Comparison of ENCODE assay signal across 9 cellular contexts in genomic region chr4:94406668-94407437, GRCh38. TPM values are rescaled to one million over a fixed set of nuclear protein-coding genes. Genes with fewer than 3 reads are reported as not detected.
DNase-seq lines count a peak whose midpoint lies in the region; ATAC-seq, FAIRE-seq and TF ChIP-seq lines count a peak whose summit lies in the region.
"Had no signal": no experiment of that assay in that cellular context is flagged by ENCODE, and none has a peak within 500 bp of the region (broad histone marks: within the 10 kb centered on the region; RNA-seq: fewer than 3 reads in every experiment).

No MANE protein-coding gene starts in this region.

- H3K36me3 ChIP-seq in Peyer's patch (no peaks in the 10 kb centered on the region), pancreas (no peaks in the 10 kb centered on the region), upper lobe of left lung (no peaks in the 10 kb centered on the region)

- H3K9me3 Mint-ChIP-seq in Calu3 (ENCODE audit: low read depth, unreplicated experiment), result no peaks in the 10 kb centered on the region
- H3K9me3 Mint-ChIP-seq: activated naive CD4-positive, alpha-beta T cell treated with anti-CD3 and anti-CD28 coated beads, Interleukin-2, amount 50 U/mL, for 24 hours had no signal

- intact Hi-C loops in Calu3 (cut with micrococcal nuclease; ENCODE audit: unreplicated experiment), result loop anchor here (1.0 to 10.0 kb wide), 2 partner anchors 189 to 328 kb away; no protein-coding TSS in a partner anchor
- intact Hi-C loops in pancreas (cut with DNase I), result loop anchor here in 2 of 3 donors (5.0 kb wide), 1 partner anchor 190 kb away; no protein-coding TSS in a partner anchor

- no peak overlapping the region for H3K4me3 Mint-ChIP-seq in Calu3 (ENCODE audit: low read depth, unreplicated experiment)
- H3K4me3 Mint-ChIP-seq: activated naive CD4-positive, alpha-beta T cell treated with anti-CD3 and anti-CD28 coated beads, Interleukin-2, amount 50 U/mL, for 24 hours had no signal

- H3K27me3 ChIP-seq in Peyer's patch, result no peaks in the 10 kb centered on the region
- H3K27me3 ChIP-seq in pancreas, result no peaks in the 10 kb centered on the region
- H3K27me3 ChIP-seq in upper lobe of left lung, result no peaks in the 10 kb centered on the region

- peaks cover 10% of the 10 kb centered on the region for H3K4me1 Mint-ChIP-seq in Calu3 (ENCODE audit: low read depth, unreplicated experiment)
- H3K4me1 Mint-ChIP-seq: activated naive CD4-positive, alpha-beta T cell treated with anti-CD3 and anti-CD28 coated beads, Interleukin-2, amount 50 U/mL, for 24 hours had no signal

- CTCF ChIA-PET in Calu3 (lab: Charles Lee), result interaction anchor here (0.8 to 1.4 kb wide), 4 partner anchors 44 to 188 kb away, joined by 3 to 4 read pairs (median 4); partner anchors contain the start of gene PDLIM5

- no peak overlapping the region for H3K27ac Mint-ChIP-seq in Calu3 (ENCODE audit: unreplicated experiment)
- H3K27ac Mint-ChIP-seq: activated naive CD4-positive, alpha-beta T cell treated with anti-CD3 and anti-CD28 coated beads, Interleukin-2, amount 50 U/mL, for 24 hours had no signal

- H3K36me3 Mint-ChIP-seq in Calu3 (ENCODE audit: insufficient read depth, unreplicated experiment), result no peaks in the 10 kb centered on the region
- H3K36me3 Mint-ChIP-seq: activated naive CD4-positive, alpha-beta T cell treated with anti-CD3 and anti-CD28 coated beads, Interleukin-2, amount 50 U/mL, for 24 hours had no signal

- no TSS peak for BruUV-seq in Calu3 (replicated peaks; lab: Mats Ljungman, UMichigan)

- H3K4me1 ChIP-seq in Peyer's patch (no peaks in the 10 kb centered on the region), pancreas (peaks cover 0 to 3% (median 0%) of the 10 kb centered on the region in 3 donors), upper lobe of left lung (peaks cover 0 to 5% (median 0%) of the 10 kb centered on the region in 4 donors)

- H3K9me3 ChIP-seq in Peyer's patch, result no peaks in the 10 kb centered on the region
- no peaks in the 10 kb centered on the region for H3K9me3 ChIP-seq in pancreas
- no peaks in the 10 kb centered on the region for H3K9me3 ChIP-seq in upper lobe of left lung

- FAIRE-seq in pancreas (lab: Jason Lieb, UNC), result peak; percentile 94

- H3K27me3 Mint-ChIP-seq in Calu3 (ENCODE audit: unreplicated experiment), result no peaks in the 10 kb centered on the region

- TF ChIP-seq CTCF in Calu3 (IDR thresholded peaks at IDR 0.05; ENCODE audit: unreplicated experiment) (no peak), GM20000 (IDR thresholded peaks at IDR 0.05; ENCODE audit: extremely low read depth, missing control alignments) (peak; percentile 58), Peyer's patch (IDR thresholded peaks at IDR 0.05) (peak in 5 of 6 experiments; percentile 45 to 94 (median 85)), pancreas (IDR thresholded peaks at IDR 0.05) (peak; percentile 79 to 84 (median 82)), upper lobe of left lung (IDR thresholded peaks at IDR 0.05) (peak; percentile 42 to 82 (median 66))

- H3K4me3 ChIP-seq in Peyer's patch (no peak overlapping the region), pancreas (no peak overlapping the region), upper lobe of left lung (no peak overlapping the region)

- DNase-seq in Calu3 (peak; percentile 68), GM20000 (ENCODE audit: low spot score) (peak; percentile 39), Peyer's patch (peak in 2 of 3 donors; percentile 59 to 90), germinal center (ENCODE audit: low spot score) (peak; percentile 7), pancreas (peak in 4 of 6 donors; percentile 57 to 74 (median 66)), upper lobe of left lung (peak in 1 of 2 donors; percentile 76)
- DNase-seq in activated effector memory CD4-positive, alpha-beta T cell treated with Interleukin-2 at 50 U/mL for 16 hours, result peak; percentile 28

- H3K27ac ChIP-seq in Peyer's patch (no peak overlapping the region), pancreas (no peak overlapping the region), upper lobe of left lung (no peak overlapping the region)

- ATAC-seq in pancreas (peak; percentile 89 to 100 (median 96)), upper lobe of left lung (ENCODE audit: low FRiP score in 2 of 2) (peak; percentile 75 to 91)

- TF ChIP-seq POLR2A in Peyer's patch (IDR thresholded peaks at IDR 0.05) (no peak), upper lobe of left lung (IDR thresholded peaks at IDR 0.05) (no peak)

- peak; percentile 93 for TF ChIP-seq RAD21 in Ishikawa (IDR thresholded peaks at IDR 0.05; ENCODE audit: low read depth)

- 12 to 14% methylated on average over 10 of the region's 10 CpGs for WGBS in pancreas, 2 donors
- WGBS in upper lobe of left lung, 2 donors, result 19 to 26% methylated on average over 10 of the region's 10 CpGs

- TF ChIP-seq EP300 in Ishikawa (IDR thresholded peaks at IDR 0.05; ENCODE audit: borderline replicate concordance), result no peak
- TF ChIP-seq EP300 in upper lobe of left lung (IDR thresholded peaks at IDR 0.05), result no peak

TF ChIP-seq in Ishikawa, 13 proteins besides CTCF, POLR2A, EP300 and RAD21:
- no peak for TF ChIP-seq EGR1 (IDR thresholded peaks at IDR 0.05)
- TF ChIP-seq TAF1 (IDR thresholded peaks at IDR 0.05; ENCODE audit: low read depth), result no peak
- no peak for TF ChIP-seq TEAD4 (IDR thresholded peaks at IDR 0.05)
- TF ChIP-seq CEBPB (IDR thresholded peaks at IDR 0.05), result no peak
- no peak for TF ChIP-seq ZBTB7A (IDR thresholded peaks at IDR 0.05; ENCODE audit: low read depth)
- TF ChIP-seq TCF12 (IDR thresholded peaks at IDR 0.05; ENCODE audit: low read depth), result no peak

RNA-seq across cellular contexts. Expression of gene PDLIM5, which starts 44.9 kb away (rescaled TPM):
- 122 and 129 TPM in 2 replicates for total RNA-seq in Calu3 (2022)
- total RNA-seq in Peyer's patch, result 100 to 1,000 TPM; 112 to 197 (median 158) TPM
- total RNA-seq in pancreas, result 10 to 100 TPM; 47.1 to 99.0 (median 53.4) TPM
- 10 to 100 TPM; 13.2 to 18.1 TPM for polyA plus RNA-seq in pancreas
- 100 to 1,000 TPM in 1 of 6 donors, 10 to 100 TPM in 5; 24.1 to 105 (median 73.0) TPM for total RNA-seq in upper lobe of left lung
